ENCODE assay signal across 9 cellular contexts in the genomic region with DNA sequence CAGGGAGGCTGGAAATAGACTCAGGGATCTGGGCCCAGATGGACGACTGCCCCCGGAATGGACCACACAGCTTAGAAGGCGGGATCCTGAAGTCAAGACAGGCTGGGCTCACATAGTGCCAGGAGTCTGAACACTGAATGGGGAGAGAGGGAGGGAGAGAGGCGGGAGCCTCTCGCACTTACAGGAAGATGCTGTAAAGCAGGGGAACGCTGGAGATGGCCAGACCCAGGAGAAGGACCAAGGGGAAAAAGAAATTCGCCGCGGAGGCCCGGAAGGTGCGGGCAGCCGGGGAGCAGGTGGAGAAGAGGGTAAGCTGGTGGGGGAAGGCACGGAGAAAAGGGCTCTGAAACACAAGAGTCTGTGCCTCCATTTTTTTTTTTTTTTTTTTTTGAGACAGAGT. TPM values are rescaled to one million over a fixed set of nuclear protein-coding genes. Genes with fewer than 3 reads are reported as not detected.
DNase-seq lines count a peak whose midpoint lies in the region; ATAC-seq and TF ChIP-seq lines count a peak whose summit lies in the region.
"Had no signal": no experiment of that assay in that cellular context is flagged by ENCODE, and none has a peak within 500 bp of the region (broad histone marks: within the 10 kb centered on the region; RNA-seq: fewer than 3 reads in every experiment).

No MANE protein-coding gene starts in this region.

- peaks cover 14% of the 10 kb centered on the region for H3K36me3 ChIP-seq in SJCRH30

- peaks cover 53% of the 10 kb centered on the region for H3K4me1 Mint-ChIP-seq in activated CD4-positive, alpha-beta T cell treated with anti-CD3 and anti-CD28 coated beads, Interleukin-2, amount 10 ng/mL, durations not matched to agents 7 days and 5 days
- peaks cover 42 to 55% of the 10 kb centered on the region in 2 donors for H3K4me1 Mint-ChIP-seq in stimulated activated naive B cell treated with anti-CD40 and anti-IgM and Interleukin-4, amounts not matched to agents 10 μg/mL and 1 μg/mL and 100 μg/mL, for 72 hours

- peaks cover 8% of the 10 kb centered on the region for H3K4me1 ChIP-seq in SJCRH30

- peaks cover 23% of the 10 kb centered on the region for H3K36me3 Mint-ChIP-seq in activated CD4-positive, alpha-beta T cell treated with anti-CD3 and anti-CD28 coated beads, Interleukin-2, amount 10 ng/mL, durations not matched to agents 7 days and 5 days (ENCODE audit: low read depth)
- H3K36me3 Mint-ChIP-seq in stimulated activated naive B cell treated with anti-CD40 and anti-IgM and Interleukin-4, amounts not matched to agents 10 μg/mL and 1 μg/mL and 100 μg/mL, for 72 hours: peaks cover 7 to 14% of the 10 kb centered on the region in 2 donors

- no peaks in the 10 kb centered on the region for H3K9me3 Mint-ChIP-seq in activated CD4-positive, alpha-beta T cell treated with anti-CD3 and anti-CD28 coated beads, Interleukin-2, amount 10 ng/mL, durations not matched to agents 7 days and 5 days
- no peaks in the 10 kb centered on the region for H3K9me3 Mint-ChIP-seq in stimulated activated naive B cell treated with anti-CD40 and anti-IgM and Interleukin-4, amounts not matched to agents 10 μg/mL and 1 μg/mL and 100 μg/mL, for 72 hours

- H3K27me3 Mint-ChIP-seq in activated CD4-positive, alpha-beta T cell treated with anti-CD3 and anti-CD28 coated beads, Interleukin-2, amount 10 ng/mL, durations not matched to agents 7 days and 5 days: no peaks in the 10 kb centered on the region
- peaks cover 26 to 28% of the 10 kb centered on the region in 2 donors for H3K27me3 Mint-ChIP-seq in stimulated activated naive B cell treated with anti-CD40 and anti-IgM and Interleukin-4, amounts not matched to agents 10 μg/mL and 1 μg/mL and 100 μg/mL, for 72 hours

- CTCF ChIA-PET in activated CD4-positive, alpha-beta T cell treated with anti-CD3 and anti-CD28 coated beads, Interleukin-2, amount 10 ng/mL, durations not matched to agents 7 days and 5 days (lab: Charles Lee): interaction anchor here (0.6 kb wide), 1 partner anchor 9 kb away, joined by 4 read pairs; no protein-coding TSS in a partner anchor

- H3K9me3 ChIP-seq in SJCRH30 (replicated peaks): 0 out of 2 replicates have a peak, but pooled peaks cover 4% of the 10 kb centered on the region

- peak overlapping the region; percentile 88 for H3K4me3 ChIP-seq in SJCRH30
- H3K4me3 ChIP-seq in fibroblast of pulmonary artery (replicated peaks; ENCODE audit: low read depth, low read length): peak overlapping the region; percentile 76

- no peak for TF ChIP-seq CTCF in fibroblast of pulmonary artery (IDR thresholded peaks at IDR 0.05; ENCODE audit: low read length, missing control alignments)

- ATAC-seq in stimulated activated naive B cell treated with anti-CD40 and anti-IgM and Interleukin-4, amounts not matched to agents 10 μg/mL and 1 μg/mL and 100 μg/mL, for 72 hours (replicated peaks): no peak

- no peaks in the 10 kb centered on the region for H3K27me3 ChIP-seq in SJCRH30

- peak overlapping the region; percentile 99 for H3K27ac Mint-ChIP-seq in activated CD4-positive, alpha-beta T cell treated with anti-CD3 and anti-CD28 coated beads, Interleukin-2, amount 10 ng/mL, durations not matched to agents 7 days and 5 days
- H3K27ac Mint-ChIP-seq in stimulated activated naive B cell treated with anti-CD40 and anti-IgM and Interleukin-4, amounts not matched to agents 10 μg/mL and 1 μg/mL and 100 μg/mL, for 72 hours: peak overlapping the region; percentile 100

- POLR2A ChIA-PET in activated CD4-positive, alpha-beta T cell treated with anti-CD3 and anti-CD28 coated beads, Interleukin-2, amount 10 ng/mL, durations not matched to agents 7 days and 5 days (lab: Charles Lee): interaction anchor here (0.6 kb wide), 1 partner anchor 24 kb away, joined by 3 read pairs; no protein-coding TSS in a partner anchor

- no peak overlapping the region for H3K27ac ChIP-seq in SJCRH30

- no peak for DNase-seq in activated CD4-positive, alpha-beta T cell treated with anti-CD3 and anti-CD28 coated beads, Interleukin-2, amount 10 ng/mL, durations not matched to agents 7 days and 5 days
- no peak for DNase-seq in activated CD4-positive, alpha-beta T cell treated with anti-CD3 and anti-CD28 coated beads for 48 hours
- no peak for DNase-seq in SJCRH30
- DNase-seq in fibroblast of pulmonary artery (ENCODE audit: low read depth): no peak
- no peak for DNase-seq in stimulated activated naive B cell treated with anti-CD40 and anti-IgM and Interleukin-4, amounts not matched to agents 10 μg/mL and 1 μg/mL and 100 μg/mL, for 72 hours
- DNase-seq in UCSD-AML1 (lab: John Stamatoyannopoulos, UW; ENCODE audit: unreplicated experiment): no peak
- DNase-seq in Ammon's horn (ENCODE audit: low spot score): no peak
- DNase-seq in COR-L47 (lab: John Stamatoyannopoulos, UW): no peak
- DNase-seq: stimulated activated CD4-positive, alpha-beta T cell treated with anti-CD3 and anti-CD28 coated beads, Interleukin-15, amount 100 ng/mL, for 24 hours had no signal

- H3K4me3 Mint-ChIP-seq in activated CD4-positive, alpha-beta T cell treated with anti-CD3 and anti-CD28 coated beads, Interleukin-2, amount 10 ng/mL, durations not matched to agents 7 days and 5 days: peak overlapping the region; percentile 96
- H3K4me3 Mint-ChIP-seq in stimulated activated naive B cell treated with anti-CD40 and anti-IgM and Interleukin-4, amounts not matched to agents 10 μg/mL and 1 μg/mL and 100 μg/mL, for 72 hours: peak overlapping the region; percentile 89 to 95

RNA-seq across cellular contexts. Expression of gene LENG1, which starts 1.4 kb away (rescaled TPM):
- 1 to 10 TPM; 7.6 to 9.1 TPM for total RNA-seq in activated CD4-positive, alpha-beta T cell treated with anti-CD3 and anti-CD28 coated beads, Interleukin-2, amount 10 ng/mL, durations not matched to agents 7 days and 5 days
- 5.6 and 6.8 TPM in 2 replicates for total RNA-seq in SJCRH30 (2014; rRNA removed; shearing (Covaris generic))

RNA-seq across cellular contexts. Expression of gene TMC4, which starts 12.0 kb away (rescaled TPM):
- 1 to 10 TPM; 4.6 to 4.9 TPM for total RNA-seq in activated CD4-positive, alpha-beta T cell treated with anti-CD3 and anti-CD28 coated beads, Interleukin-2, amount 10 ng/mL, durations not matched to agents 7 days and 5 days
- not detected in 2 replicates for total RNA-seq in SJCRH30 (2014; rRNA removed; shearing (Covaris generic))

RNA-seq across cellular contexts. Expression of gene CNOT3, which starts 23.4 kb away (rescaled TPM):
- 10 to 100 TPM; 63.7 to 64.8 TPM for total RNA-seq in activated CD4-positive, alpha-beta T cell treated with anti-CD3 and anti-CD28 coated beads, Interleukin-2, amount 10 ng/mL, durations not matched to agents 7 days and 5 days
- 27.5 and 27.6 TPM in 2 replicates for total RNA-seq in SJCRH30 (2014; rRNA removed; shearing (Covaris generic))

RNA-seq across cellular contexts. Expression of gene MBOAT7, which starts 28.4 kb away (rescaled TPM):
- total RNA-seq in activated CD4-positive, alpha-beta T cell treated with anti-CD3 and anti-CD28 coated beads, Interleukin-2, amount 10 ng/mL, durations not matched to agents 7 days and 5 days: 10 to 100 TPM; 56.0 to 61.0 TPM
- 32.1 and 34.6 TPM in 2 replicates for total RNA-seq in SJCRH30 (2014; rRNA removed; shearing (Covaris generic))

RNA-seq across cellular contexts. Expression of gene TSEN34, which starts 30.2 kb away (rescaled TPM):
- total RNA-seq in activated CD4-positive, alpha-beta T cell treated with anti-CD3 and anti-CD28 coated beads, Interleukin-2, amount 10 ng/mL, durations not matched to agents 7 days and 5 days: 10 to 100 TPM in 1 of 2 experiments, 1 to 10 TPM in 1; 7.9 to 10.2 TPM
- 70.7 and 81.6 TPM in 2 replicates for total RNA-seq in SJCRH30 (2014; rRNA removed; shearing (Covaris generic))
